In the genomic region with DNA sequence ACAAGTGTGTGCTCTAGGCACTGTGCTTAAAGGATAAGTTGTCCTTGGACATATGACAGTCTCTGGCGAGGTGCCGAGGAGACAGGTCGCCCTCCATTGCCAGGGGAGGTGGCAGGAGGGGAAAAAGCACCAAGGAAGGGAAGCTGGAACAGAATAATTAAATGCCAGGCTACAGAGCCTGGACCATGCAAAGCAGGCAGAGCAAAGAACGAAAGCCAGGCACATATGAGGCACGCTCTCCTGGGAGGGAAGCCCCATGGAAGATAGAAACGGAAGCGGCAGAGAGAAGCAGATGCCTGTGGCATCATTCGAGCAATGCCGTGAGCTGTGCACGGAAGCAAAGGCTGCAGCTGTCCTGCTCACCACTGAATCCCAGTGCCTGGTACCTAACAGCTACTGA, we compare ENCODE assay signal across 19 cellular contexts.
DNase-seq lines count a peak whose midpoint lies in the region; ATAC-seq, FAIRE-seq and TF ChIP-seq lines count a peak whose summit lies in the region.
"Had no signal": no experiment of that assay in that cellular context is flagged by ENCODE, and none has a peak within 500 bp of the region (broad histone marks: within the 10 kb centered on the region; RNA-seq: fewer than 3 reads in every experiment).

No MANE protein-coding gene starts in this region.

- no peak for FAIRE-seq in small intestine (lab: Jason Lieb, UNC)
- FAIRE-seq: colon, GM12878, GM19239, pancreas had no signal

- CTCF ChIA-PET in Caco-2 (lab: Charles Lee), result no interaction called here

- 95% methylated on average over 9 of the region's 10 CpGs for WGBS in mesenchymal stem cell
- WGBS in small intestine, 3 donors, result 91 to 95% (median 95%) methylated on average over 10 of the region's 10 CpGs

- BruUV-seq in Caco-2 (replicated peaks; lab: Mats Ljungman, UMichigan), result no TSS peak

- no peak overlapping the region for H2AFZ ChIP-seq in mesenchymal stem cell (ENCODE audit: low read depth, low read length)

- H3K4me3 ChIP-seq in BE2C (ENCODE audit: low read depth, low read length) (no peak overlapping the region), Caco-2 (ENCODE audit: low read depth, low read length) (no peak overlapping the region), mesenchymal stem cell (ENCODE audit: insufficient read depth in 1 of 2, low read depth in 1 of 2, low read length in 2 of 2) (no peak overlapping the region), small intestine (ENCODE audit: low read depth in 1 of 2, low read length in 2 of 2) (no peak overlapping the region)
- H3K4me3 ChIP-seq: GM12878, pancreas, tibial nerve had no signal

- H2BK120ac ChIP-seq in mesenchymal stem cell (ENCODE audit: low read depth, low read length), result no peak overlapping the region

- H2AK5ac ChIP-seq in mesenchymal stem cell (ENCODE audit: low read length, severe bottlenecking), result no peak overlapping the region

- H3K14ac ChIP-seq in mesenchymal stem cell (ENCODE audit: low read length in 2 of 2), result no peak overlapping the region

- H3K27ac Mint-ChIP-seq in Caco-2 (ENCODE audit: unreplicated experiment), result peak overlapping the region; percentile 35
- peak overlapping the region; percentile 68 to 77 for H3K27ac Mint-ChIP-seq in effector memory CD8-positive, alpha-beta T cell
- H3K27ac Mint-ChIP-seq in naive B cell, result peak overlapping the region in 5 of 6 donors; percentile 39 to 90 (median 76)

- H3K27me3 Mint-ChIP-seq in Caco-2 (ENCODE audit: insufficient read depth, unreplicated experiment), result no peaks in the 10 kb centered on the region
- no peaks in the 10 kb centered on the region for H3K27me3 Mint-ChIP-seq in effector memory CD8-positive, alpha-beta T cell
- H3K27me3 Mint-ChIP-seq in naive B cell, result no peaks in the 10 kb centered on the region

- no peaks in the 10 kb centered on the region for H3K4me1 Mint-ChIP-seq in Caco-2 (ENCODE audit: low read depth, unreplicated experiment)
- H3K4me1 Mint-ChIP-seq in effector memory CD8-positive, alpha-beta T cell (ENCODE audit: low read depth in 2 of 2), result peaks cover 57 to 63% of the 10 kb centered on the region in 2 donors
- peaks cover 6 to 21% (median 19%) of the 10 kb centered on the region in 3 donors for H3K4me1 Mint-ChIP-seq in naive B cell

- H3K9me3 ChIP-seq in BE2C (no peaks in the 10 kb centered on the region), Caco-2 (no peaks in the 10 kb centered on the region), mesenchymal stem cell (ENCODE audit: control insufficient read depth, low read length) (no peaks in the 10 kb centered on the region), small intestine (ENCODE audit: control insufficient read depth, low read depth) (no peaks in the 10 kb centered on the region)
- H3K9me3 ChIP-seq: tibial nerve had no signal

- peak overlapping the region in 1 of 2 experiments; percentile 26 for H3K23ac ChIP-seq in mesenchymal stem cell (ENCODE audit: low read length in 2 of 2)

- POLR2A ChIA-PET in Caco-2 (lab: Charles Lee), result no interaction called here

- H3K4me2 ChIP-seq in mesenchymal stem cell (ENCODE audit: low read length, poor library complexity, severe bottlenecking), result no peak overlapping the region

- H2BK15ac ChIP-seq in mesenchymal stem cell (ENCODE audit: low read depth, poor library complexity, severe bottlenecking), result no peak overlapping the region

- H4K91ac ChIP-seq in mesenchymal stem cell (ENCODE audit: low read length), result no peak overlapping the region

- H2BK12ac ChIP-seq in mesenchymal stem cell (ENCODE audit: low read length in 2 of 2), result no peak overlapping the region

- H3K36me3 Mint-ChIP-seq in Caco-2 (ENCODE audit: insufficient read depth, unreplicated experiment) (peaks cover 18% of the 10 kb centered on the region), naive B cell (peaks cover 42 to 55% of the 10 kb centered on the region in 2 donors)
- peaks cover 88% of the 10 kb centered on the region for H3K36me3 Mint-ChIP-seq in effector memory CD8-positive, alpha-beta T cell (ENCODE audit: insufficient read depth)

- H3K27ac ChIP-seq in mesenchymal stem cell (ENCODE audit: low read length, poor library complexity, severe bottlenecking) (no peak overlapping the region), small intestine (ENCODE audit: low read depth in 1 of 2, low read length in 1 of 2) (no peak overlapping the region)
- H3K27ac ChIP-seq: pancreas, tibial nerve had no signal

- ATAC-seq in effector memory CD8-positive, alpha-beta T cell (replicated peaks), result no peak
- no peak for ATAC-seq in naive B cell (ENCODE audit: low read depth in 2 of 2)
- no peak for ATAC-seq in GM18505 (IDR thresholded peaks at IDR 0.05; ENCODE audit: unreplicated experiment)
- ATAC-seq: GM12878 had no signal

- no peak overlapping the region for H2BK5ac ChIP-seq in mesenchymal stem cell (ENCODE audit: low read depth, low read length, poor library complexity, severe bottlenecking)

- H3K9ac ChIP-seq in mesenchymal stem cell (ENCODE audit: low read length), result no peak overlapping the region

- no peak overlapping the region for H3K4me3 Mint-ChIP-seq in Caco-2 (ENCODE audit: unreplicated experiment)
- peak overlapping the region; percentile 57 to 65 for H3K4me3 Mint-ChIP-seq in effector memory CD8-positive, alpha-beta T cell
- no peak overlapping the region for H3K4me3 Mint-ChIP-seq in naive B cell

- H3K4me1 ChIP-seq in BE2C (no peaks in the 10 kb centered on the region; the same call in 1 of the 2 replicates), Caco-2 (no peaks in the 10 kb centered on the region), mesenchymal stem cell (ENCODE audit: control insufficient read depth, insufficient read depth, low read depth, low read length) (no peaks in the 10 kb centered on the region), small intestine (ENCODE audit: control insufficient read depth in 2 of 2, insufficient read depth in 1 of 2, low read depth in 1 of 2, low read length in 1 of 2) (no peaks in the 10 kb centered on the region)
- H3K4me1 ChIP-seq: tibial nerve had no signal

- DNase-seq in BE2C (peak; percentile 56), Caco-2 (no peak), naive B cell (no peak), kidney glomerular epithelial cell (lab: John Stamatoyannopoulos, UW) (no peak), mesenchymal stem cell (no peak), small intestine (no peak)
- no peak for DNase-seq in effector memory CD8-positive, alpha-beta T cell
- DNase-seq: activated CD4-positive, alpha-beta T cell treated with anti-CD3 and anti-CD28 coated beads, Interleukin-2, amount 50 U/mL, for 48 hours; activated naive CD4-positive, alpha-beta T cell; DMS53; NCI-H1417; NCI-H69; stimulated activated naive CD4-positive, alpha-beta T cell treated with Interleukin-2 at 50 U/mL for 16 hours had no signal

- H3K9me3 Mint-ChIP-seq in Caco-2 (ENCODE audit: unreplicated experiment) (no peaks in the 10 kb centered on the region), naive B cell (no peaks in the 10 kb centered on the region)
- no peaks in the 10 kb centered on the region for H3K9me3 Mint-ChIP-seq in effector memory CD8-positive, alpha-beta T cell

- H4K8ac ChIP-seq in mesenchymal stem cell (ENCODE audit: low read length), result no peak overlapping the region

- TF ChIP-seq POLR2A in GM18505 (IDR thresholded peaks at IDR 0.05; ENCODE audit: borderline replicate concordance, extremely low read depth, insufficient read depth, insufficient read length), result no peak

- H3K27me3 ChIP-seq in BE2C (no peaks in the 10 kb centered on the region), Caco-2 (replicated peaks; ENCODE audit: control insufficient read depth, insufficient read depth, low read length) (no peaks in the 10 kb centered on the region), mesenchymal stem cell (ENCODE audit: control insufficient read depth in 1 of 2, insufficient read depth in 1 of 2, low read length in 2 of 2) (no peaks in the 10 kb centered on the region), small intestine (ENCODE audit: control insufficient read depth in 2 of 2, insufficient read depth in 2 of 2, low read length in 2 of 2) (no peaks in the 10 kb centered on the region)
- H3K27me3 ChIP-seq: pancreas, tibial nerve had no signal

- H3K36me3 ChIP-seq in BE2C (no peaks in the 10 kb centered on the region), Caco-2 (ENCODE audit: control insufficient read depth, insufficient read depth, low read length) (no peaks in the 10 kb centered on the region), mesenchymal stem cell (ENCODE audit: control insufficient read depth in 1 of 2, insufficient read depth in 2 of 2, low read depth in 1 of 2, low read length in 2 of 2) (peaks cover 37 to 88% of the 10 kb centered on the region in 2 experiments), small intestine (ENCODE audit: control insufficient read depth in 2 of 2, insufficient read depth in 2 of 2, low read length in 2 of 2) (peaks cover 3 to 22% of the 10 kb centered on the region in 2 donors)

- H3K79me1 ChIP-seq in mesenchymal stem cell (replicated peaks; ENCODE audit: low read length, poor library complexity, severe bottlenecking), result peaks cover 34% of the 10 kb centered on the region

- intact Hi-C loops in Caco-2 (cut with micrococcal nuclease; ENCODE audit: unreplicated experiment), result no loop called here

- TF ChIP-seq CTCF in BE2C (IDR thresholded peaks at IDR 0.05; ENCODE audit: low read depth, low read length) (no peak), Caco-2 (IDR thresholded peaks at IDR 0.05; ENCODE audit: insufficient read depth in 1 of 2, low read depth in 1 of 2, low read length in 1 of 2, severe bottlenecking in 1 of 2, unreplicated experiment in 1 of 2) (no peak)

- no peak overlapping the region for H3K18ac ChIP-seq in mesenchymal stem cell (ENCODE audit: low read depth in 1 of 2, low read length in 2 of 2)

- no peak overlapping the region for H3K4ac ChIP-seq in mesenchymal stem cell (ENCODE audit: low read depth in 1 of 2, low read length in 2 of 2)

Comparison
In these comparisons a context has a peak if more than half of its experiments do, and no peak if none do; other contexts are left out.
1. H3K4me3 Mint-ChIP-seq: peak in effector memory CD8-positive, alpha-beta T cell (2 of 2); none in Caco-2 (single experiment) and naive B cell (0 of 8).
2. Peak in every context shown above with its lines, with median percentiles within 50 percentile points of each other: H3K27ac Mint-ChIP-seq.